28 cellular contexts compared by ENCODE assay signal in the genomic region with DNA sequence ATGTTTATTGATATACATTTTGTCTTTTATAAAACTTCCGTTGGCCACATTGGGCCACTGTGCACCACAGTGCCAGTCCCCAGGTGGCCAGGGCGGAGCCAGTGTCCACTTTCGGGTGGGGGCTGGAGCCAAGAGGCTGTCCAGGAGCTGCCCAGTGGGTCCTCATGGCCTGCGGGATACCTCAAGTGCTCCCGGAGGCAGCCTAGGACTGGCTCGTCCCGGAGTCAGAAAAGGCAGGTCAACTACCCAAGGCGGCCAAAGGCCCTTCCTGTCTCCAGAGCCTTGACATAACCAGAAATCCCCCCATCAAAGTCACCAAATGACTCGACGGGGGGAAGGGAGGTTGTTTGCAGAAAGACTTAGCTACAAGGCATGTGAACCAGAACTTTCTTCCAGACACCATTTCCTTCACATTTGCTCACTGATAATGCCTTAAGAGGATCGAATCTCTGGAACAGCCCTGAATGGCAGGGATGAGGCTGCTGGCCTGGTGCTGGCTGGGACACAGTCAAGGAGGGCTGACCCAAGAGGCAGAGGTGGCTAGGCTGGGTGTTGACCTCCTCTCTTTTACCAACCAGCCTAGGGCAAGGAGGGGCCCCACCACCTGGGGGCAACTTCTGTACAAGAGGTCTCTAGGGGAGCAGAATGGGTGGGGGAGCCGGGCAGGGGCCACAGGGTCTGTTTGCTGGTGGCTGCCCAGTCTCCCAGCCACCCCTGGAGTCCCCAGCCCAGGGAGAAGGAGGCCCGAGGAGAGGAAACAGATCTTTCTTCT. TPM values are rescaled to one million over a fixed set of nuclear protein-coding genes. Genes with fewer than 3 reads are reported as not detected.
DNase-seq lines count a peak whose midpoint lies in the region; ATAC-seq and TF ChIP-seq lines count a peak whose summit lies in the region.
"Had no signal": no experiment of that assay in that cellular context is flagged by ENCODE, and none has a peak within 500 bp of the region (broad histone marks: within the 10 kb centered on the region; RNA-seq: fewer than 3 reads in every experiment).

No MANE protein-coding gene starts in this region.

- H4K91ac ChIP-seq in neuronal stem cell (ENCODE audit: low read depth, low read length, poor library complexity) = no peak overlapping the region

- H3K27ac ChIP-seq in neuronal stem cell (replicated peaks; ENCODE audit: low read length) (no peak overlapping the region), upper lobe of right lung (no peak overlapping the region)
- no peak overlapping the region for H3K27ac ChIP-seq in CD4-positive, alpha-beta memory T cell (ENCODE audit: low read depth, low read length)
- H3K27ac ChIP-seq: colonic mucosa, lower lobe of right lung, psoas muscle, testis had no signal

- H3K27ac Mint-ChIP-seq in CD4-positive, alpha-beta memory T cell = no peak overlapping the region
- H3K27ac Mint-ChIP-seq: activated CD4-positive, alpha-beta memory T cell treated with anti-CD3 and anti-CD28 coated beads for 36 hours; CD4-positive, alpha-beta T cell; HFFc6; stimulated activated memory B cell treated with anti-CD40 and anti-IgM and Interleukin-4, amounts not matched to agents 10 μg/mL and 1 μg/mL and 100 μg/mL, for 72 hours; T-cell had no signal

- WGBS in neuronal stem cell (ENCODE audit: extremely low coverage in 2 of 2, insufficient read length in 2 of 2, insufficient replicate concordance in 1 of 2), 2 donors = no CpG with 5 or more reads among the region's 13 CpGs

- no peaks in the 10 kb centered on the region for H3K36me3 ChIP-seq in neuronal stem cell (replicated peaks in 1 of 2; ENCODE audit: control insufficient read depth in 2 of 2, insufficient read depth in 2 of 2, low read length in 2 of 2)
- H3K36me3 ChIP-seq in upper lobe of right lung = peaks cover 4% of the 10 kb centered on the region
- H3K36me3 ChIP-seq in CD4-positive, alpha-beta memory T cell (ENCODE audit: insufficient read depth, low read length) = no peaks in the 10 kb centered on the region
- H3K36me3 ChIP-seq: breast epithelium, colonic mucosa, MG63 had no signal

- H2BK5ac ChIP-seq in neuronal stem cell (ENCODE audit: low read length) = peak overlapping the region; percentile 17

- peak overlapping the region; percentile 59 for H2AK5ac ChIP-seq in neuronal stem cell (ENCODE audit: low read depth, low read length)

- no peaks in the 10 kb centered on the region for H3K36me3 Mint-ChIP-seq in CD4-positive, alpha-beta memory T cell
- H3K36me3 Mint-ChIP-seq: activated CD4-positive, alpha-beta memory T cell treated with anti-CD3 and anti-CD28 coated beads for 36 hours; stimulated activated memory B cell treated with anti-CD40 and anti-IgM and Interleukin-4, amounts not matched to agents 10 μg/mL and 1 μg/mL and 100 μg/mL, for 72 hours; T-cell had no signal

- no peaks in the 10 kb centered on the region for H3K79me1 ChIP-seq in neuronal stem cell (ENCODE audit: low read depth, low read length)

- H3K27me3 ChIP-seq in neuronal stem cell (ENCODE audit: control insufficient read depth in 3 of 3, insufficient read depth in 3 of 3, low read depth in 1 of 3, low read length in 3 of 3) (peaks cover 0 to 47% (median 0%) of the 10 kb centered on the region in 3 experiments), upper lobe of right lung (no peaks in the 10 kb centered on the region)
- H3K27me3 ChIP-seq in CD4-positive, alpha-beta memory T cell (ENCODE audit: insufficient read depth, low read length) = no peaks in the 10 kb centered on the region
- H3K27me3 ChIP-seq: adrenal gland, breast epithelium, colonic mucosa, MG63, testis had no signal

- POLR2A ChIA-PET in CD4-positive, alpha-beta memory T cell (lab: Charles Lee; ENCODE audit: partially characterized antibody) = no interaction called here

- H3K4me1 ChIP-seq in neuronal stem cell (ENCODE audit: control insufficient read depth in 2 of 2, insufficient read depth in 1 of 2, low read depth in 1 of 2, low read length in 2 of 2) (peaks cover 8 to 12% of the 10 kb centered on the region in 2 donors), upper lobe of right lung (peaks cover 21% of the 10 kb centered on the region)
- no peaks in the 10 kb centered on the region for H3K4me1 ChIP-seq in CD4-positive, alpha-beta memory T cell (ENCODE audit: insufficient read depth, low read length)
- H3K4me1 ChIP-seq: breast epithelium, psoas muscle had no signal

- no peaks in the 10 kb centered on the region for H3K4me1 Mint-ChIP-seq in CD4-positive, alpha-beta memory T cell
- H3K4me1 Mint-ChIP-seq: stimulated activated memory B cell treated with anti-CD40 and anti-IgM and Interleukin-4, amounts not matched to agents 10 μg/mL and 1 μg/mL and 100 μg/mL, for 72 hours; T-cell had no signal

- TF ChIP-seq CTCF in upper lobe of right lung (IDR thresholded peaks at IDR 0.05) = no peak

- no peak overlapping the region for H3K4me3 Mint-ChIP-seq in CD4-positive, alpha-beta memory T cell
- H3K4me3 Mint-ChIP-seq: activated CD4-positive, alpha-beta memory T cell treated with anti-CD3 and anti-CD28 coated beads for 36 hours; CD4-positive, alpha-beta T cell; HFFc6; stimulated activated memory B cell treated with anti-CD40 and anti-IgM and Interleukin-4, amounts not matched to agents 10 μg/mL and 1 μg/mL and 100 μg/mL, for 72 hours; T-cell had no signal

- CTCF ChIA-PET in CD4-positive, alpha-beta memory T cell (lab: Charles Lee; ENCODE audit: partially characterized antibody) = no interaction called here

- H3K9me3 ChIP-seq in neuronal stem cell (replicated peaks in 1 of 2; ENCODE audit: control insufficient read depth in 2 of 2, insufficient read depth in 1 of 2, low read depth in 1 of 2, low read length in 2 of 2) (peaks cover 0 to 2% of the 10 kb centered on the region in 2 donors), upper lobe of right lung (no peaks in the 10 kb centered on the region)
- no peaks in the 10 kb centered on the region for H3K9me3 ChIP-seq in CD4-positive, alpha-beta memory T cell (ENCODE audit: control insufficient read depth in 1 of 2, low read length in 2 of 2)
- H3K9me3 ChIP-seq: adrenal gland, breast epithelium, colonic mucosa, lower lobe of right lung, MG63, psoas muscle, testis had no signal

- H3K23ac ChIP-seq in neuronal stem cell (ENCODE audit: low read depth, low read length, poor library complexity) = peak overlapping the region; percentile 89

- no peaks in the 10 kb centered on the region for H3K9me3 Mint-ChIP-seq in CD4-positive, alpha-beta memory T cell
- H3K9me3 Mint-ChIP-seq: activated CD4-positive, alpha-beta memory T cell treated with anti-CD3 and anti-CD28 coated beads for 36 hours; CD4-positive, alpha-beta T cell; HFFc6; stimulated activated memory B cell treated with anti-CD40 and anti-IgM and Interleukin-4, amounts not matched to agents 10 μg/mL and 1 μg/mL and 100 μg/mL, for 72 hours; T-cell had no signal

- H2BK12ac ChIP-seq in neuronal stem cell (ENCODE audit: low read length) = no peak overlapping the region

- H3K4me3 ChIP-seq in neuronal stem cell (ENCODE audit: low read length in 2 of 2) (no peak overlapping the region), upper lobe of right lung (no peak overlapping the region)
- H3K4me3 ChIP-seq in CD4-positive, alpha-beta memory T cell (ENCODE audit: low read length in 2 of 2) = no peak overlapping the region
- H3K4me3 ChIP-seq: adrenal gland, breast epithelium, colonic mucosa, lower lobe of right lung, MG63, psoas muscle, smooth muscle cell, testis had no signal

- peak; percentile 11 for DNase-seq in activated CD8-positive, alpha-beta memory T cell treated with anti-CD3 and anti-CD28 coated beads, Interleukin-2, amount 50 U/mL, for 4 hours
- DNase-seq in activated CD8-positive, alpha-beta memory T cell treated with anti-CD3 and anti-CD28 coated beads for 24 hours = no peak
- peak; percentile 21 for DNase-seq in ecto neural progenitor cell (ENCODE audit: low spot score)
- DNase-seq in neuronal stem cell (ENCODE audit: low spot score) = no peak
- DNase-seq in upper lobe of right lung = peak; percentile 52
- DNase-seq in CD4-positive, alpha-beta memory T cell = no peak
- DNase-seq in hippocampal formation (lab: John Stamatoyannopoulos, UW) = no peak
- DNase-seq in NOMO-1 treated with DMSO at 0.1 percent for 48 hours (lab: John Stamatoyannopoulos, UW; ENCODE audit: unreplicated experiment) = no peak
- DNase-seq: 8988T; activated CD4-positive, alpha-beta memory T cell treated with anti-CD3 and anti-CD28 coated beads for 36 hours; activated gamma-delta T cell; adrenal gland; CD4-positive, alpha-beta T cell; colonic mucosa; HFFc6; KBM-7; lower lobe of right lung; MG63; NCI-H1417 treated with DMSO at 0.1 percent for 48 hours; stimulated activated CD4-positive, alpha-beta T cell treated with anti-CD3 and anti-CD28 coated beads, Interleukin-4, amount 100 ng/mL, for 1 hour; testis had no signal

- peak overlapping the region; percentile 19 for H3K18ac ChIP-seq in neuronal stem cell (ENCODE audit: low read length)

- H3K4me2 ChIP-seq in neuronal stem cell (ENCODE audit: insufficient read depth, low read length, poor library complexity, severe bottlenecking) = no peak overlapping the region
- H3K4me2 ChIP-seq: smooth muscle cell had no signal

- peak overlapping the region; percentile 68 for H2BK120ac ChIP-seq in neuronal stem cell (ENCODE audit: low read depth, low read length)

- no peak for ATAC-seq in upper lobe of right lung
- ATAC-seq: lower lobe of right lung; psoas muscle; stimulated activated memory B cell treated with anti-CD40 and anti-IgM and Interleukin-4, amounts not matched to agents 10 μg/mL and 1 μg/mL and 100 μg/mL, for 72 hours; T-cell had no signal

- peak overlapping the region; percentile 61 for H2BK15ac ChIP-seq in neuronal stem cell (ENCODE audit: low read length)

- peaks cover 2 to 3% of the 10 kb centered on the region in 2 donors for H3K27me3 Mint-ChIP-seq in CD4-positive, alpha-beta memory T cell

- no peak overlapping the region for H3K9ac ChIP-seq in neuronal stem cell (ENCODE audit: low read depth, low read length, poor library complexity)

- H2AFZ ChIP-seq in neuronal stem cell (ENCODE audit: low read length) = no peak overlapping the region

- H4K8ac ChIP-seq in neuronal stem cell (ENCODE audit: low read depth, low read length) = peak overlapping the region; percentile 19

- intact Hi-C loops in upper lobe of right lung (cut with DNase I) = no loop called here
- intact Hi-C loops in CD4-positive, alpha-beta memory T cell (cut with micrococcal nuclease) = no loop called here

- no peak overlapping the region for H3K4ac ChIP-seq in neuronal stem cell (ENCODE audit: low read length)

- H3K14ac ChIP-seq in neuronal stem cell (ENCODE audit: low read length) = no peak overlapping the region

RNA-seq across cellular contexts. Expression of gene MRGPRF, which starts 8.4 kb away (rescaled TPM):
- 2.2 TPM for polyA plus RNA-seq in neuronal stem cell (2013, experiment 1 of 2)
- 2.0 TPM for polyA plus RNA-seq in neuronal stem cell (2013, experiment 2 of 2)
- 13.2 TPM for total RNA-seq in upper lobe of right lung
- not detected for total RNA-seq in CD4-positive, alpha-beta memory T cell
- polyA plus RNA-seq in CD4-positive, alpha-beta memory T cell = not detected
- total RNA-seq: activated CD4-positive, alpha-beta memory T cell treated with anti-CD3 and anti-CD28 coated beads for 36 hours; CD4-positive, alpha-beta T cell; T-cell had no signal

RNA-seq across cellular contexts. Expression of gene MRGPRD, which starts 23.8 kb away (rescaled TPM):
- 0.04 TPM for polyA plus RNA-seq in neuronal stem cell (2013, experiment 1 of 2)
- polyA plus RNA-seq in neuronal stem cell (2013, experiment 2 of 2) = not detected
- not detected for total RNA-seq in upper lobe of right lung
- not detected for total RNA-seq in CD4-positive, alpha-beta memory T cell
- under 1 TPM in 1 of 2 donors, not detected in 1; 0.48 TPM for polyA plus RNA-seq in CD4-positive, alpha-beta memory T cell
- total RNA-seq: activated CD4-positive, alpha-beta memory T cell treated with anti-CD3 and anti-CD28 coated beads for 36 hours; adrenal gland; breast epithelium; CD4-positive, alpha-beta T cell; colonic mucosa; fibroblast of lung; HFFc6; kidney epithelial cell; lower lobe of right lung; psoas muscle; smooth muscle cell; T-cell; testis had no signal
- polyA plus RNA-seq: adrenal gland, fibroblast of lung, psoas muscle, smooth muscle cell had no signal

RNA-seq across cellular contexts. Expression of gene TPCN2, which starts 44.1 kb away (rescaled TPM):
- polyA plus RNA-seq in neuronal stem cell (2013, experiment 1 of 2) = 4.3 TPM
- polyA plus RNA-seq in neuronal stem cell (2013, experiment 2 of 2) = 4.3 TPM
- total RNA-seq in upper lobe of right lung = 16.6 TPM
- 10 to 100 TPM; 22.4 to 23.0 TPM for total RNA-seq in CD4-positive, alpha-beta memory T cell
- 1 to 10 TPM; 6.6 to 7.2 TPM for polyA plus RNA-seq in CD4-positive, alpha-beta memory T cell

Comparison
In these comparisons a context has a peak if more than half of its experiments do, and no peak if none do; other contexts are left out.
1. DNase-seq: peak in activated CD8-positive, alpha-beta memory T cell treated with anti-CD3 and anti-CD28 coated beads, Interleukin-2, amount 50 U/mL, for 4 hours (single experiment), ecto neural progenitor cell (single experiment) and upper lobe of right lung (single experiment); none in activated CD8-positive, alpha-beta memory T cell treated with anti-CD3 and anti-CD28 coated beads for 24 hours (single experiment), neuronal stem cell (single experiment), CD4-positive, alpha-beta memory T cell (0 of 5), hippocampal formation (0 of 2) and NOMO-1 treated with DMSO at 0.1 percent for 48 hours (single experiment).
2. RNA of gene MRGPRF, which starts 8.4 kb away (total RNA-seq): 13.2 TPM in upper lobe of right lung (single experiment); not detected in CD4-positive, alpha-beta memory T cell; every median in the first group is over 10 times any median in the second.